ENCODE assay signal across 1 cellular context in genomic region chr12:104579716-104580495, GRCh38.
A peak's percentile ranks its signal among the peaks of the same experiment; 100 is the strongest.
TF ChIP-seq lines count a peak whose summit lies in the region.

No MANE protein-coding gene starts in this region.

TF ChIP-seq in GM12878, 131 proteins besides CTCF, POLR2A, EP300 and RAD21 (continued from another document):
- TF ChIP-seq, protein P1, sequence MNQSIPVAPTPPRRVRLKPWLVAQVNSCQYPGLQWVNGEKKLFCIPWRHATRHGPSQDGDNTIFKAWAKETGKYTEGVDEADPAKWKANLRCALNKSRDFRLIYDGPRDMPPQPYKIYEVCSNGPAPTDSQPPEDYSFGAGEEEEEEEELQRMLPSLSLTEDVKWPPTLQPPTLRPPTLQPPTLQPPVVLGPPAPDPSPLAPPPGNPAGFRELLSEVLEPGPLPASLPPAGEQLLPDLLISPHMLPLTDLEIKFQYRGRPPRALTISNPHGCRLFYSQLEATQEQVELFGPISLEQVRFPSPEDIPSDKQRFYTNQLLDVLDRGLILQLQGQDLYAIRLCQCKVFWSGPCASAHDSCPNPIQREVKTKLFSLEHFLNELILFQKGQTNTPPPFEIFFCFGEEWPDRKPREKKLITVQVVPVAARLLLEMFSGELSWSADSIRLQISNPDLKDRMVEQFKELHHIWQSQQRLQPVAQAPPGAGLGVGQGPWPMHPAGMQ (IDR thresholded peaks at IDR 0.05; ENCODE audit: borderline replicate concordance) = no peak
- TF ChIP-seq HCFC1 (IDR thresholded peaks at IDR 0.05; ENCODE audit: low read length) = no peak
- TF ChIP-seq JUNB (IDR thresholded peaks at IDR 0.05) = peak; percentile 93
